Comparison of ENCODE assay signal across 9 cellular contexts in the genomic region with DNA sequence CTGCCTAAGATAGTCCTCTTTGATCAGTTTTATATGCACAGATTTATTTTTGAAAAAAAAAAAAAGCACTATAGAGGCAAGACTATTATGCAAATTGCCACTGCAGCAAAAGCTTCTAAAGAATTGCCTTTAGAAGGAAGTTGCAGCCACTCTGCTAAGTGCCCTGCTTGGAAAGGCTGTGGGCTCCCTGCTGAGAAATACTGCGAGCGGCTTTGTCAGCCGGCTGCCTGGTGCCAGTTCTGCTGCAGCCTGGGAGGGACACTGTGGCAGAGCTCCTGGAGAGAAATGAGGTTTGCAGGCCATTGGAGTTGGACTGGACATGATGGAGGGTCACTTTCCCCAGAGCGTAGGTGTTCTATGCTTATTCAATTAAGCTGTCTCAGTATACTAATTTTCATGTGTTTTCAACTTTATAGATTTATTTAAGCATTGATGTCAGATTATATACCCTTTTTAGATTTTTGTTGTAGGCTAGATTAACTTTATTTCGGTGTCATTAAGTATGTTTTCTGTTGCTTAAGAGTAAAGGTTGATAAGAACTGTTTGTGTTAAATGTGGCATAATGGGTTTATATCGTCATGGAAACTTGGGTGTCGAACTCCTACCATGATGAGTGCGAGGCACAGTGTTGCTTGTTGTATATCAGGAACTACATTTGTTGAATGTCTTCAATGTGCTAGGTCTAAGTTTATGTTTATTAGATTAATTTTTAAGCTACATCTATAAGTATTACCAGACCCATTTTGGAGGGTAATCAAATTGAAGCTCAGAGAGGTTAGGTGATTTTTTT. TPM values are rescaled to one million over a fixed set of nuclear protein-coding genes. Genes with fewer than 3 reads are reported as not detected.
A peak's percentile ranks its signal among the peaks of the same experiment; 100 is the strongest.
DNase-seq lines count a peak whose midpoint lies in the region; ATAC-seq and TF ChIP-seq lines count a peak whose summit lies in the region.
"Had no signal": no experiment of that assay in that cellular context is flagged by ENCODE, and none has a peak within 500 bp of the region (broad histone marks: within the 10 kb centered on the region; RNA-seq: fewer than 3 reads in every experiment).

No MANE protein-coding gene starts in this region.

- CTCF ChIA-PET in HEK293T (lab: Yijun Ruan, JAX): interaction anchor here (1.3 kb wide), 1 partner anchor 92 kb away, joined by 3 read pairs; no protein-coding TSS in a partner anchor

- peaks cover 0 to 45% of the 10 kb centered on the region in 2 donors for H3K36me3 ChIP-seq in psoas muscle (ENCODE audit: insufficient read depth in 1 of 2, low read depth in 1 of 2)

- POLR2A ChIA-PET in HEK293T (lab: Yijun Ruan, JAX): interaction anchor here (0.8 to 1.8 kb wide), 4 partner anchors 12 to 230 kb away, joined by 3 to 6 read pairs (median 4); no protein-coding TSS in a partner anchor

- no peaks in the 10 kb centered on the region for H3K9me3 ChIP-seq in psoas muscle

- 52 to 57% (median 52%) methylated on average over 8 of the region's 8 CpGs for WGBS in psoas muscle, 3 donors

- peak overlapping the region; percentile 53 for H3K27ac ChIP-seq in psoas muscle

- intact Hi-C loops in head of caudate nucleus (cut with DNase I) (loop anchor here (10.0 kb wide), 1 partner anchor 94 kb away; no protein-coding TSS in a partner anchor), psoas muscle (cut with DNase I) (no loop called here)

- no peak for TF ChIP-seq CTCF in psoas muscle (IDR thresholded peaks at IDR 0.05)

- peaks cover 32% of the 10 kb centered on the region for H3K4me1 ChIP-seq in psoas muscle

- no peaks in the 10 kb centered on the region for H3K27me3 ChIP-seq in psoas muscle (ENCODE audit: insufficient read depth in 3 of 3, low read length in 2 of 3)

- H3K4me3 ChIP-seq in psoas muscle: no peak overlapping the region

- DNase-seq in HEK293T (ENCODE audit: extremely low spot score) (peak; percentile 74), NCI-H510A treated with DMSO at 0.1 percent for 48 hours (lab: John Stamatoyannopoulos, UW) (peak; percentile 32), head of caudate nucleus (peak; percentile 31 to 86 (median 65)), psoas muscle (no peak), T-helper 1 cell (no peak), foreskin melanocyte (no peak)
- no peak for DNase-seq in stimulated activated CD4-positive, alpha-beta T cell treated with anti-CD3 and anti-CD28 coated beads, Interleukin-2, amount 100 ng/mL, for 48 hours
- DNase-seq: activated naive CD4-positive, alpha-beta T cell treated with Interleukin-2 at 50 U/mL for 16 hours had no signal

- ATAC-seq in psoas muscle (peak; percentile 59 to 77 (median 64)), HG02588 (IDR thresholded peaks at IDR 0.05; ENCODE audit: unreplicated experiment) (no peak)

TF ChIP-seq in HEK293T, 16 proteins besides CTCF, POLR2A, EP300 and RAD21:
- no peak for TF ChIP-seq FOXA1 (IDR thresholded peaks at IDR 0.05)
- TF ChIP-seq FOXK2 (IDR thresholded peaks at IDR 0.05): no peak
- no peak for TF ChIP-seq L3MBTL2 (conservative IDR thresholded peaks at IDR 0.05)
- TF ChIP-seq PKNOX1 (IDR thresholded peaks at IDR 0.05): no peak
- no peak for TF ChIP-seq CTBP1 (IDR thresholded peaks at IDR 0.05; ENCODE audit: borderline replicate concordance)
- no peak for TF ChIP-seq TARDBP (IDR thresholded peaks at IDR 0.05)
- no peak for TF ChIP-seq FOXM1 (IDR thresholded peaks at IDR 0.05; ENCODE audit: borderline replicate concordance)

RNA-seq across cellular contexts. Expression of gene MAP2K5, which starts 6.6 kb away (rescaled TPM):
- total RNA-seq in psoas muscle: 10 to 100 TPM; 14.4 to 24.0 (median 17.8) TPM
- 10 to 100 TPM in 1 of 3 donors, 1 to 10 TPM in 2; 9.8 to 16.5 (median 10.0) TPM for polyA plus RNA-seq in psoas muscle

RNA-seq across cellular contexts. Expression of gene C15orf61, which starts 28.1 kb away (rescaled TPM):
- 10 to 100 TPM; 11.2 to 20.9 (median 11.9) TPM for total RNA-seq in psoas muscle
- polyA plus RNA-seq in psoas muscle: 10 to 100 TPM in 1 of 3 donors, 1 to 10 TPM in 2; 6.9 to 10.3 (median 8.2) TPM

Comparison
In these comparisons a context has a peak if more than half of its experiments do, and no peak if none do; other contexts are left out.
1. DNase-seq: peak in HEK293T (single experiment), NCI-H510A treated with DMSO at 0.1 percent for 48 hours (single experiment) and head of caudate nucleus (42 of 42); none in psoas muscle (0 of 2), T-helper 1 cell (0 of 5), foreskin melanocyte (single experiment) and stimulated activated CD4-positive, alpha-beta T cell treated with anti-CD3 and anti-CD28 coated beads, Interleukin-2, amount 100 ng/mL, for 48 hours (0 of 2).